In genomic region chr19:45729774-45730388, GRCh38 we compare ENCODE assay signal across 6 cellular contexts. TPM values are rescaled to one million over a fixed set of nuclear protein-coding genes. Genes with fewer than 3 reads are reported as not detected.
DNase-seq lines count a peak whose midpoint lies in the region; ATAC-seq and TF ChIP-seq lines count a peak whose summit lies in the region.

No MANE protein-coding gene starts in this region.

- no peaks in the 10 kb centered on the region for H3K27me3 Mint-ChIP-seq in CD4-positive, CD25-positive, alpha-beta regulatory T cell

- H3K9me3 ChIP-seq in CD4-positive, CD25-positive, alpha-beta regulatory T cell (ENCODE audit: control insufficient read depth in 2 of 2, low read length in 2 of 2), result no peaks in the 10 kb centered on the region
- no peaks in the 10 kb centered on the region for H3K9me3 ChIP-seq in suprapubic skin

- no peaks in the 10 kb centered on the region for H3K36me3 Mint-ChIP-seq in CD4-positive, CD25-positive, alpha-beta regulatory T cell

- peak overlapping the region; percentile 77 to 97 (median 92) for H3K27ac Mint-ChIP-seq in CD4-positive, CD25-positive, alpha-beta regulatory T cell

- peak overlapping the region; percentile 83 for H3K27ac ChIP-seq in CD4-positive, CD25-positive, alpha-beta regulatory T cell (ENCODE audit: insufficient read depth, low read length, poor library complexity, severe bottlenecking)
- peak overlapping the region; percentile 83 for H3K27ac ChIP-seq in suprapubic skin

- no peak for TF ChIP-seq EP300 in suprapubic skin (IDR thresholded peaks at IDR 0.05)

- intact Hi-C loops in left ventricle myocardium superior (cut with micrococcal nuclease), result no loop called here

- 4% methylated on average over 12 of the region's 12 CpGs for WGBS in suprapubic skin

- peaks cover 0 to 2% (median 0%) of the 10 kb centered on the region in 7 donors for H3K9me3 Mint-ChIP-seq in CD4-positive, CD25-positive, alpha-beta regulatory T cell

- peak overlapping the region; percentile 88 for H3K4me3 ChIP-seq in CD4-positive, CD25-positive, alpha-beta regulatory T cell (ENCODE audit: low read depth, low read length)
- peak overlapping the region; percentile 95 for H3K4me3 ChIP-seq in suprapubic skin

- peaks cover 0 to 47% (median 32%) of the 10 kb centered on the region in 4 donors for H3K4me1 Mint-ChIP-seq in CD4-positive, CD25-positive, alpha-beta regulatory T cell

- H3K36me3 ChIP-seq in CD4-positive, CD25-positive, alpha-beta regulatory T cell (ENCODE audit: control insufficient read depth, insufficient read depth, low read length), result peaks cover 2% of the 10 kb centered on the region
- H3K36me3 ChIP-seq in suprapubic skin, result peaks cover 8% of the 10 kb centered on the region

- ATAC-seq in CD4-positive, CD25-positive, alpha-beta regulatory T cell (ENCODE audit: low read depth in 2 of 2), result no peak
- ATAC-seq in left ventricle myocardium superior, result peak; percentile 3

- peak overlapping the region; percentile 90 to 97 (median 96) for H3K4me3 Mint-ChIP-seq in CD4-positive, CD25-positive, alpha-beta regulatory T cell

- no peaks in the 10 kb centered on the region for H3K27me3 ChIP-seq in CD4-positive, CD25-positive, alpha-beta regulatory T cell (ENCODE audit: control insufficient read depth, insufficient read depth, low read length)
- no peaks in the 10 kb centered on the region for H3K27me3 ChIP-seq in suprapubic skin

- peaks cover 26% of the 10 kb centered on the region for H3K4me1 ChIP-seq in CD4-positive, CD25-positive, alpha-beta regulatory T cell (ENCODE audit: control insufficient read depth, insufficient read depth, low read length, poor library complexity, severe bottlenecking)
- H3K4me1 ChIP-seq in suprapubic skin, result peaks cover 27% of the 10 kb centered on the region

- DNase-seq in CD4-positive, CD25-positive, alpha-beta regulatory T cell, result no peak
- DNase-seq in RKO (ENCODE audit: low spot score), result peak; percentile 61
- no peak for DNase-seq in left ventricle myocardium superior
- DNase-seq in suprapubic skin (ENCODE audit: low spot score in 2 of 2), result no peak
- no peak for DNase-seq in NCI-H524 treated with DMSO at 0.1 percent for 48 hours (lab: John Stamatoyannopoulos, UW)
- DNase-seq in midbrain (lab: John Stamatoyannopoulos, UW), result no peak

- no peak for TF ChIP-seq CTCF in suprapubic skin (IDR thresholded peaks at IDR 0.05)

- no peak for TF ChIP-seq POLR2A in suprapubic skin (IDR thresholded peaks at IDR 0.05)

RNA-seq across cellular contexts. Expression of gene FBXO46, which starts 0.8 kb away (rescaled TPM):
- total RNA-seq in CD4-positive, CD25-positive, alpha-beta regulatory T cell, result 26.5 TPM
- 10 to 100 TPM in 3 of 4 donors, 1 to 10 TPM in 1; 8.0 to 12.0 (median 10.5) TPM for polyA plus RNA-seq in CD4-positive, CD25-positive, alpha-beta regulatory T cell
- total RNA-seq in left ventricle myocardium superior (15.4 TPM), suprapubic skin (10 to 100 TPM; 13.5 to 24.1 (median 15.7) TPM)

RNA-seq across cellular contexts. Expression of gene MEIOSIN, which starts 3.4 kb away (rescaled TPM):
- total RNA-seq in CD4-positive, CD25-positive, alpha-beta regulatory T cell, result not detected
- not detected for polyA plus RNA-seq in CD4-positive, CD25-positive, alpha-beta regulatory T cell
- not detected for total RNA-seq in left ventricle myocardium superior
- total RNA-seq in suprapubic skin, result not detected

RNA-seq across cellular contexts. Expression of gene QPCTL, which starts 37.4 kb away (rescaled TPM):
- total RNA-seq in CD4-positive, CD25-positive, alpha-beta regulatory T cell, result 10.0 TPM
- 1 to 10 TPM in 1 of 4 donors, under 1 TPM in 3; 0.37 to 1.1 (median 0.52) TPM for polyA plus RNA-seq in CD4-positive, CD25-positive, alpha-beta regulatory T cell
- 1.2 TPM for total RNA-seq in left ventricle myocardium superior
- total RNA-seq in suprapubic skin, result 10 to 100 TPM in 1 of 4 donors, 1 to 10 TPM in 3; 5.9 to 11.4 (median 8.4) TPM

RNA-seq across cellular contexts. Expression of gene SNRPD2, which starts 38.1 kb away (rescaled TPM):
- 271 TPM for total RNA-seq in CD4-positive, CD25-positive, alpha-beta regulatory T cell
- 1,000 to 10,000 TPM; 1,054 to 1,255 (median 1,105) TPM for polyA plus RNA-seq in CD4-positive, CD25-positive, alpha-beta regulatory T cell
- total RNA-seq in left ventricle myocardium superior (233 TPM), suprapubic skin (100 to 1,000 TPM in 3 of 4 donors, 10 to 100 TPM in 1; 80.9 to 160 (median 146) TPM)

RNA-seq across cellular contexts. Expression of gene SIX5, which starts 39.2 kb away (rescaled TPM):
- total RNA-seq in CD4-positive, CD25-positive, alpha-beta regulatory T cell, result 1.3 TPM
- under 1 TPM in 3 of 4 donors, not detected in 1; 0.17 to 0.31 (median 0.20) TPM for polyA plus RNA-seq in CD4-positive, CD25-positive, alpha-beta regulatory T cell
- total RNA-seq in left ventricle myocardium superior, result 26.1 TPM
- 10 to 100 TPM; 10.5 to 14.7 (median 14.3) TPM for total RNA-seq in suprapubic skin
